Comparison of ENCODE assay signal across 11 cellular contexts in the genomic region with DNA sequence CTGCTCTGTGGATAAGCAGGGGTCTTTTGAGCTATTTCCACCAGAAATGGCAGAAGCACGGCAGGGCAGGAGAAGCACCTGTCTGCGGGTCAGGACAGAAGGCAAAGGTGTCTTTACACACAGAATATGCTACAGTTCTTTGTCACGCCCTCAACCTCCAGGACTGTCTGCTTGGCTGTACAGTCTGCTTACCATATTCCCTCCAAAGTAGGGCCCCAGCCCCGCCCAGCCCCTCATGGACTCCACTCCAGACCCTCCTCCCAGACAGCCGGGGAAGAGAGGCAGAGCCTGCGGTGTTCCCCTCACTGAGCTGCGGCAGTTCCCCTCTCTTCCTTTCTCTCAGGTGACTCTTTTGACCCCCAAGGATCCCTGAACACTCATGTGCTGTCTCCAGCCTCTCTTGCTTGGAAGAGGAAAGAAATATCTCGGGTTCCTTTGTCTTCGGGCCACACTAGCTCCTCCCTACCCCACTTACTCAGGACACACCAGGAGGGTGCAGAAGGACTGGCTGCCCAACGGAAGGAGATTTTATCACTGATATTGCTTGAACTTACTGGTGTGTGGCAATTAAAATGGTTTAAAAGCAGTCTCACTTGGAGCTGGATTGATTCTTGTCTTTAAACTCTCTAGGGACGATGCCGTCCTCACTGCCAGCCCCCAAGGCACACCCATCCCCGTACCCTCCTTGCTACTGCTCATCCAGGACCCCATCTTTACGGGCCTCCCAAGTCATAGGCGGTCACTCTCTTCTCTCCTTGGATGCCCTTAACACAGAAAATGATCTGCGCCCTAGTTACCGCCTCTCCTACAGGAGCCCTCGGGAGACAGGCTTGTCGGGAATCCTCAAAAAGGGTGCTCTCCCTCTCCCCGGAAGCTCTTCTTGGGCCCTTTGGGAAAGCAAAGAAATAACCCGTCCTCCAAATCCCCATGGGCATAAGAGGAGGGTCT.
DNase-seq lines count a peak whose midpoint lies in the region; ATAC-seq and TF ChIP-seq lines count a peak whose summit lies in the region.
"Had no signal": no experiment of that assay in that cellular context is flagged by ENCODE, and none has a peak within 500 bp of the region (broad histone marks: within the 10 kb centered on the region; RNA-seq: fewer than 3 reads in every experiment).

No MANE protein-coding gene starts in this region.

- WGBS in psoas muscle, 3 donors: 91 to 95% (median 92%) methylated on average over 21 of the region's 21 CpGs

- H3K9me3 Mint-ChIP-seq in naive B cell: peaks cover 0 to 4% (median 0%) of the 10 kb centered on the region in 7 donors

- peak overlapping the region in 5 of 8 donors; percentile 48 to 76 (median 55) for H3K4me3 Mint-ChIP-seq in naive B cell

- no peaks in the 10 kb centered on the region for H3K36me3 Mint-ChIP-seq in naive B cell

- TF ChIP-seq CTCF in left ventricle myocardium inferior (IDR thresholded peaks at IDR 0.05; ENCODE audit: borderline replicate concordance): no peak
- TF ChIP-seq CTCF in ascending aorta (IDR thresholded peaks at IDR 0.05): no peak
- no peak for TF ChIP-seq CTCF in uterus (IDR thresholded peaks at IDR 0.05)
- no peak for TF ChIP-seq CTCF in psoas muscle (IDR thresholded peaks at IDR 0.05)

- H3K27me3 ChIP-seq in left ventricle myocardium inferior (ENCODE audit: low read depth): no peaks in the 10 kb centered on the region
- H3K27me3 ChIP-seq in ascending aorta: no peaks in the 10 kb centered on the region
- no peaks in the 10 kb centered on the region for H3K27me3 ChIP-seq in uterus
- no peaks in the 10 kb centered on the region for H3K27me3 ChIP-seq in psoas muscle (ENCODE audit: insufficient read depth in 3 of 3, low read length in 2 of 3)

- H3K4me1 ChIP-seq in left ventricle myocardium inferior: peaks cover 79% of the 10 kb centered on the region
- H3K4me1 ChIP-seq in ascending aorta: peaks cover 19 to 41% of the 10 kb centered on the region in 2 donors
- H3K4me1 ChIP-seq in uterus: peaks cover 7 to 11% of the 10 kb centered on the region in 2 donors
- H3K4me1 ChIP-seq in psoas muscle: peaks cover 66% of the 10 kb centered on the region

- H3K9me3 ChIP-seq in left ventricle myocardium inferior (replicated peaks) (no peaks in the 10 kb centered on the region), ascending aorta (no peaks in the 10 kb centered on the region), uterus (no peaks in the 10 kb centered on the region), psoas muscle (no peaks in the 10 kb centered on the region)

- no peaks in the 10 kb centered on the region for H3K27me3 Mint-ChIP-seq in naive B cell

- no peak for ATAC-seq in left ventricle myocardium superior
- no peak for ATAC-seq in naive B cell (ENCODE audit: low read depth in 2 of 2)
- ATAC-seq in HG02623 (IDR thresholded peaks at IDR 0.05; ENCODE audit: unreplicated experiment): no peak
- ATAC-seq in psoas muscle: no peak

- H3K4me1 Mint-ChIP-seq in naive B cell: peaks cover 65 to 81% (median 69%) of the 10 kb centered on the region in 3 donors

- no peak for TF ChIP-seq POLR2A in uterus (IDR thresholded peaks at IDR 0.05)

- no peak for DNase-seq in left ventricle myocardium inferior
- no peak for DNase-seq in left ventricle myocardium superior
- peak in 1 of 2 donors; percentile 55 for DNase-seq in ascending aorta (ENCODE audit: low spot score in 2 of 2)
- DNase-seq in naive B cell: no peak
- no peak for DNase-seq in uterus
- no peak for DNase-seq in effector CD4-positive, alpha-beta T cell
- DNase-seq in psoas muscle: no peak
- DNase-seq: activated CD4-positive, alpha-beta T cell treated with anti-CD3 and anti-CD28 coated beads for 4 hours; cerebellar nuclear complex; NCI-H526 treated with DMSO at 0.1 percent for 48 hours had no signal

- no peaks in the 10 kb centered on the region for H3K36me3 ChIP-seq in left ventricle myocardium inferior
- no peaks in the 10 kb centered on the region for H3K36me3 ChIP-seq in ascending aorta
- no peaks in the 10 kb centered on the region for H3K36me3 ChIP-seq in uterus
- H3K36me3 ChIP-seq in psoas muscle (ENCODE audit: insufficient read depth in 1 of 2, low read depth in 1 of 2): no peaks in the 10 kb centered on the region

- H3K4me3 ChIP-seq in left ventricle myocardium inferior (no peak overlapping the region), ascending aorta (no peak overlapping the region), uterus (no peak overlapping the region), psoas muscle (no peak overlapping the region)

- peak overlapping the region in 5 of 6 donors; percentile 76 to 97 (median 90) for H3K27ac Mint-ChIP-seq in naive B cell

- H3K27ac ChIP-seq in left ventricle myocardium inferior (replicated peaks): peak overlapping the region; percentile 43
- H3K27ac ChIP-seq in ascending aorta: peak overlapping the region; percentile 49 to 59
- peak overlapping the region; percentile 19 to 78 for H3K27ac ChIP-seq in uterus
- H3K27ac ChIP-seq in psoas muscle: no peak overlapping the region

- intact Hi-C loops in left ventricle myocardium inferior (cut with micrococcal nuclease) (no loop called here), left ventricle myocardium superior (cut with micrococcal nuclease) (no loop called here), ascending aorta (cut with DNase I) (no loop called here), uterus (cut with DNase I; ENCODE audit: low total_unique reads) (no loop called here), psoas muscle (cut with DNase I) (loop anchor here in 1 of 2 donors (5.0 kb wide), 1 partner anchor 42 kb away; no protein-coding TSS in a partner anchor)
